19 cellular contexts compared by ENCODE assay signal in the genomic region with DNA sequence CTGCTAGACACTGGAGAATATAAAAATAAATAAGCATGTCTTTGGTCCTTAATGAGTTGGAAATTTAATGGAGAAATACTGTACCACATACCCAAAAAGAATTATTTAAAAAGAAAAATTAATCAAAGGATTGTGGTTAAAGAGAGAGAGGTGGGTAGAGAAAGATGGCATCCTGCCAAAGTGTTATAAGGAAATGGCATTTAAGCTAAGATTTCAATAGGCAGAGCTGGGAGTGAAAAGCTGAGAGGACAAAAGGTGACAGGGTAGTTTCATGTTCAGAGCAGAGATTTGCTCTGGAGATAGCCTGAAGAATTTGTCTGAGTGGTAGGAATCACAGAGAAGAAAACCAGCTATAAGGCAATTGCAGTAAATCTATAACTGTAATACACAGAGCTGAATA.
DNase-seq lines count a peak whose midpoint lies in the region; ATAC-seq and TF ChIP-seq lines count a peak whose summit lies in the region.
"Had no signal": no experiment of that assay in that cellular context is flagged by ENCODE, and none has a peak within 500 bp of the region (broad histone marks: within the 10 kb centered on the region; RNA-seq: fewer than 3 reads in every experiment).

No MANE protein-coding gene starts in this region.

- DNase-seq in NCI-H345 treated with DMSO at 0.1 percent for 48 hours (lab: John Stamatoyannopoulos, UW; ENCODE audit: unreplicated experiment), result peak; percentile 2
- no peak for DNase-seq in NCI-H345 (lab: John Stamatoyannopoulos, UW)
- DNase-seq in NCI-H1092 treated with DMSO at 0.1 percent for 48 hours (lab: John Stamatoyannopoulos, UW), result peak; percentile 30
- peak; percentile 60 for DNase-seq in NCI-H748 (lab: John Stamatoyannopoulos, UW; ENCODE audit: unreplicated experiment)
- DNase-seq in retinal pigment epithelial cell (ENCODE audit: low read depth), result peak; percentile 77
- DNase-seq in immature natural killer cell, result no peak
- no peak for DNase-seq in NCI-H2227 treated with DMSO at 0.1 percent for 48 hours (lab: John Stamatoyannopoulos, UW)
- DNase-seq: activated CD4-positive, alpha-beta T cell treated with anti-CD3 and anti-CD28 coated beads, Interleukin-2, amount 50 U/mL, for 1 hour; activated naive CD4-positive, alpha-beta T cell treated with Interleukin-2 at 50 U/mL for 16 hours; C1 segment of cervical spinal cord; KBM-7; NCI-H1436; stimulated activated CD4-positive, alpha-beta T cell treated with anti-CD3 and anti-CD28 coated beads, Interleukin-15, amount 100 ng/mL, for 24 hours; T-helper 1 cell had no signal

- no peak overlapping the region for H3K27ac Mint-ChIP-seq in immature natural killer cell
- H3K27ac Mint-ChIP-seq: stimulated activated memory B cell treated with anti-CD40 and anti-IgM and Interleukin-4, amounts not matched to agents 10 μg/mL and 1 μg/mL and 100 μg/mL, for 72 hours had no signal

- H3K4me1 Mint-ChIP-seq in immature natural killer cell, result no peaks in the 10 kb centered on the region
- H3K4me1 Mint-ChIP-seq: stimulated activated memory B cell treated with anti-CD40 and anti-IgM and Interleukin-4, amounts not matched to agents 10 μg/mL and 1 μg/mL and 100 μg/mL, for 72 hours had no signal

- H3K27me3 Mint-ChIP-seq in immature natural killer cell (ENCODE audit: low read depth in 3 of 3), result no peaks in the 10 kb centered on the region
- H3K27me3 Mint-ChIP-seq: stimulated activated memory B cell treated with anti-CD40 and anti-IgM and Interleukin-4, amounts not matched to agents 10 μg/mL and 1 μg/mL and 100 μg/mL, for 72 hours had no signal

- no peak overlapping the region for H3K4me3 Mint-ChIP-seq in immature natural killer cell
- H3K4me3 Mint-ChIP-seq: stimulated activated memory B cell treated with anti-CD40 and anti-IgM and Interleukin-4, amounts not matched to agents 10 μg/mL and 1 μg/mL and 100 μg/mL, for 72 hours had no signal

- peaks cover 9 to 23% (median 19%) of the 10 kb centered on the region in 6 donors for H3K9me3 Mint-ChIP-seq in immature natural killer cell

- no peaks in the 10 kb centered on the region for H3K36me3 Mint-ChIP-seq in immature natural killer cell
- H3K36me3 Mint-ChIP-seq: stimulated activated memory B cell treated with anti-CD40 and anti-IgM and Interleukin-4, amounts not matched to agents 10 μg/mL and 1 μg/mL and 100 μg/mL, for 72 hours had no signal

- ATAC-seq in GM18520 (IDR thresholded peaks at IDR 0.05; ENCODE audit: unreplicated experiment), result no peak
- ATAC-seq: A549; stimulated activated memory B cell treated with anti-CD40 and anti-IgM and Interleukin-4, amounts not matched to agents 10 μg/mL and 1 μg/mL and 100 μg/mL, for 72 hours had no signal

- TF ChIP-seq CTCF in retinal pigment epithelial cell (conservative IDR thresholded peaks at IDR 0.05; ENCODE audit: low read depth, low read length), result no peak

- no peak overlapping the region for H3K4me3 ChIP-seq in retinal pigment epithelial cell (ENCODE audit: low read length)
- H3K4me3 ChIP-seq: A549, ascending aorta, thoracic aorta had no signal

Comparison
In these comparisons a context has a peak if more than half of its experiments do, and no peak if none do; other contexts are left out.
1. DNase-seq: peak in NCI-H345 treated with DMSO at 0.1 percent for 48 hours (single experiment), NCI-H1092 treated with DMSO at 0.1 percent for 48 hours (single experiment), NCI-H748 (single experiment) and retinal pigment epithelial cell (single experiment); none in NCI-H345 (single experiment), immature natural killer cell (0 of 3) and NCI-H2227 treated with DMSO at 0.1 percent for 48 hours (single experiment).